In the genomic region with DNA sequence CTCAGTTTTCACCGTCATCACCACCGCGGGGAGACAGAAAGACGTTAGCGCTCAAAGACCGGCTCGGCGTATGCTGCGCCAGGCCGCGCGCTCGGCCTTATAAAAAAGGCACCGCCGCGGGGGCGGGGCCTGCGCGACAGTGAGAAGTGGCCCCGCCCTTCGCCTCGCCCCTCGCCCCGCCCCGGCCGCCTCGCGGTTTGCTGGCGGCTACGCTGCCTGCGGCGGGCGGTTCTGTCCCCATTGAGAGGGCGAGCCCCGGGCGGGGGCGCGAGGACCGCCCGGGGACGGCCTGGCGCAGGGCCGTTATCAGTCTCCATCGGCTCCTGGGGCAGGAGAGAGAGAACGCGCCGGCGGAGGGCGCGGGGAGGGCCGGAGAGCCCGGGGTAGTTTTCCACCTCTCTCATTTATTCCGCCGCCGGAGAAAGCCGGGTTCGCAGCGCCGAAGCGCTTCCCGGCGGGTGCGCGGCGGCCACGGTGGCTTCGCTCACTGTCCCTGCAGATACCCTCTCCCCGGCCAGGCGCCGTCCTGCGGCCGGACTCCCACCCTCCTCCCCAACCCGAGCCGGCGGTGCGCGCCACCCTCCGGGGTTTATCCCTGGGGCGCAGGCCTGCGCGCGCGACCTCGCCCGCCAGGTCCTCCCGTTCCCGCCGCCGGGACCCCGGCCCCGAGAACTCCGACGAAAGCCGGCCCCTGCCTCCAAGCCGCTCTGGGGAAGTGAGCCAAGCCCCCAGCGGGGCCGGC, we compare ENCODE assay signal across 8 cellular contexts.
A peak's percentile ranks its signal among the peaks of the same experiment; 100 is the strongest.
DNase-seq lines count a peak whose midpoint lies in the region; ATAC-seq, FAIRE-seq and TF ChIP-seq lines count a peak whose summit lies in the region.

No MANE protein-coding gene starts in this region.

- H3K36me3 ChIP-seq in H1 (ENCODE audit: control insufficient read depth in 2 of 4, insufficient read depth in 4 of 4, low read length in 3 of 4) (peaks cover 6 to 28% (median 17%) of the 10 kb centered on the region in 4 experiments; a peak in 7 of 8 replicates), mesodermal cell (ENCODE audit: control insufficient read depth, insufficient read depth, low read length) (peaks cover 40% of the 10 kb centered on the region)

- POLR2A ChIA-PET in H1 (lab: Charles Lee; ENCODE audit: partially characterized antibody) = interaction anchor here (0.9 to 1.5 kb wide), 9 partner anchors 8 to 652 kb away, joined by 3 to 9 read pairs (median 5); no protein-coding TSS in a partner anchor

- H3K4me1 ChIP-seq in H1 (replicated peaks in 1 of 4; ENCODE audit: control insufficient read depth in 3 of 4, insufficient read depth in 4 of 4, low read length in 3 of 4) = peaks cover 4 to 13% (median 8%) of the 10 kb centered on the region in 4 experiments; a peak in 6 of 7 replicates
- H3K4me1 ChIP-seq in mesodermal cell (ENCODE audit: control insufficient read depth, insufficient read depth, low read length, poor library complexity, severe bottlenecking) = peaks cover 32% of the 10 kb centered on the region

- TF ChIP-seq RAD21 in H1 (IDR thresholded peaks at IDR 0.05 in 1 of 2, conservative IDR thresholded peaks at IDR 0.05 in 1 of 2; ENCODE audit: low read depth in 2 of 2, low read length in 2 of 2) = no peak; a peak in 1 of 4 replicates

- peak overlapping the region; percentile 22 to 73 (median 56); a peak in 6 of 7 replicates for H3K9ac ChIP-seq in H1 (replicated peaks in 1 of 4; ENCODE audit: extremely low read depth in 1 of 4, low read depth in 3 of 4, low read length in 3 of 4)

- 0% methylated on average over 41 of the region's 97 CpGs; no CpG with 5 or more reads in 1 of the 2 experiments for WGBS in H1 (ENCODE audit: extremely low coverage in 1 of 2, insufficient coverage in 1 of 2, insufficient read length in 1 of 2, insufficient replicate concordance in 2 of 2, low coverage in 1 of 2, low lambda C conversion rate in 2 of 2, missing lambda C conversion rate in 1 of 2), 2 experiments
- WGBS in mesodermal cell (ENCODE audit: insufficient coverage in 2 of 2), 2 experiments = 0 to 1% methylated on average over 64 to 78 of the region's 97 CpGs

- H2BK15ac ChIP-seq in H1 (ENCODE audit: low read length) = no peak overlapping the region

- no peak overlapping the region for H2BK120ac ChIP-seq in H1 (replicated peaks; ENCODE audit: low read depth, low read length)

- TF ChIP-seq CTCF in H1 (IDR thresholded peaks at IDR 0.05; ENCODE audit: control extremely low read depth in 1 of 3, insufficient read depth in 1 of 3, low read depth in 1 of 3, low read length in 3 of 3) = no peak

- H2AK5ac ChIP-seq in H1 (ENCODE audit: low read depth, low read length) = no peak overlapping the region

- no peak overlapping the region for H4K91ac ChIP-seq in H1 (replicated peaks; ENCODE audit: insufficient read length, low read length)

- no peaks in the 10 kb centered on the region for H3K79me2 ChIP-seq in H1 (ENCODE audit: control insufficient read depth in 1 of 2, insufficient read depth in 2 of 2, low read length in 2 of 2)

- no peak overlapping the region; the same call in 1 of the 2 replicates for H2BK5ac ChIP-seq in H1 (ENCODE audit: low read depth, low read length)

- no peak overlapping the region for H2AFZ ChIP-seq in H1 (ENCODE audit: low read length)

- H3K27me3 ChIP-seq in H1 (replicated peaks in 1 of 4; ENCODE audit: control insufficient read depth in 3 of 4, extremely low read depth in 1 of 4, insufficient read depth in 3 of 4, low read length in 3 of 4) = peaks cover 0 to 18% (median 12%) of the 10 kb centered on the region in 4 experiments; a peak in 6 of 7 replicates

- peak; percentile 63 for DNase-seq in COLO829 (ENCODE audit: low spot score)
- DNase-seq in HPDE6-E6E7 (ENCODE audit: extremely low spot score) = peak; percentile 47
- DNase-seq in NOMO-1 (lab: John Stamatoyannopoulos, UW; ENCODE audit: unreplicated experiment in 2 of 2) = peak; percentile 81 to 92
- DNase-seq in activated CD8-positive, alpha-beta memory T cell treated with anti-CD3 and anti-CD28 coated beads, Interleukin-2, amount 50 U/mL, for 1 hour (ENCODE audit: extremely low read depth) = peak; percentile 78
- DNase-seq in H1 (ENCODE audit: low read depth in 1 of 2, low spot score in 2 of 2) = peak; percentile 77 to 96
- peak; percentile 90 for DNase-seq in stimulated activated CD8-positive, alpha-beta memory T cell treated with anti-CD3 and anti-CD28 coated beads, Interleukin-15, amount 100 ng/mL, for 24 hours (ENCODE audit: low read depth)

- H3K27ac ChIP-seq in H1 (ENCODE audit: low read depth, low read length) = peak overlapping the region; percentile 50; the same call in 1 of the 2 replicates
- H3K27ac ChIP-seq in mesodermal cell (ENCODE audit: low read depth, low read length, severe bottlenecking) = peak overlapping the region; percentile 95

- H3K4me2 ChIP-seq in H1 (ENCODE audit: insufficient read depth in 1 of 2, low read depth in 2 of 2, low read length in 2 of 2) = peak overlapping the region; percentile 93 to 96

- H3K56ac ChIP-seq in H1 (replicated peaks; ENCODE audit: insufficient read length, low read depth, low read length) = no peak overlapping the region

- no peak overlapping the region for H3K14ac ChIP-seq in H1 (ENCODE audit: insufficient read length)

- no peaks in the 10 kb centered on the region for H3K79me1 ChIP-seq in H1 (ENCODE audit: low read depth, low read length)

- no peak overlapping the region for H2BK12ac ChIP-seq in H1 (ENCODE audit: low read depth, low read length)

- no peak overlapping the region for H2BK20ac ChIP-seq in H1 (ENCODE audit: low read length)

- CTCF ChIA-PET in H1 (lab: Charles Lee; ENCODE audit: partially characterized antibody) = interaction anchor here (1.2 to 1.6 kb wide), 8 partner anchors 18 to 648 kb away, joined by 3 to 25 read pairs (median 4); no protein-coding TSS in a partner anchor

- TF ChIP-seq EP300 in H1 (IDR thresholded peaks at IDR 0.05; ENCODE audit: borderline replicate concordance in 1 of 2, low read depth in 2 of 2, low read length in 2 of 2) = no peak; a peak in 1 of 3 replicates

- H3K9me3 ChIP-seq in H1 (ENCODE audit: insufficient read depth in 2 of 2, low read depth in 1 of 2, low read length in 1 of 2) = no peaks in the 10 kb centered on the region
- no peaks in the 10 kb centered on the region for H3K9me3 ChIP-seq in mesodermal cell (ENCODE audit: control insufficient read depth, low read length)

- peak; percentile 98 to 99 for TF ChIP-seq POLR2A in H1 (IDR thresholded peaks at IDR 0.05; ENCODE audit: control extremely low read depth in 1 of 2, low read depth in 2 of 2, low read length in 2 of 2)

- no peaks in the 10 kb centered on the region for H4K20me1 ChIP-seq in H1 (replicated peaks in 1 of 2; ENCODE audit: control insufficient read depth in 1 of 2, insufficient read depth in 2 of 2, low read length in 2 of 2)

- H4K5ac ChIP-seq in H1 (ENCODE audit: insufficient read length, low read depth, low read length) = peak overlapping the region; percentile 38

- H4K8ac ChIP-seq in H1 (ENCODE audit: extremely low read depth, insufficient read depth, low read length) = peak overlapping the region; percentile 92

- no peak for FAIRE-seq in H1 (lab: Jason Lieb, UNC)

- H3K23me2 ChIP-seq in H1 (ENCODE audit: low read depth, low read length) = peaks cover 14% of the 10 kb centered on the region; the same call in 1 of the 2 replicates

- peak overlapping the region; percentile 53 to 76 (median 67) for H3K4me3 ChIP-seq in H1 (ENCODE audit: extremely low read depth in 1 of 4, insufficient read depth in 2 of 4, low read depth in 3 of 4, low read length in 4 of 4)
- H3K4me3 ChIP-seq in mesodermal cell (ENCODE audit: extremely low read depth, insufficient read depth, low read length, poor library complexity, severe bottlenecking) = peak overlapping the region; percentile 59

- no peak overlapping the region for H3K18ac ChIP-seq in H1 (ENCODE audit: extremely low read depth, low read length)

- H3K23ac ChIP-seq in H1 (ENCODE audit: insufficient read length) = no peak overlapping the region

- peak; percentile 79 for ATAC-seq in GM19468 (IDR thresholded peaks at IDR 0.05; ENCODE audit: extremely low read depth, unreplicated experiment)

- no peak overlapping the region for H3K4ac ChIP-seq in H1 (replicated peaks; ENCODE audit: insufficient read length, low read depth, low read length)

TF ChIP-seq in H1, 55 proteins besides CTCF, POLR2A, EP300 and RAD21 (continues in another document):
- TF ChIP-seq GABPA (IDR thresholded peaks at IDR 0.05; ENCODE audit: borderline replicate concordance, insufficient read depth, low read length) = no peak
- TF ChIP-seq USF2 (IDR thresholded peaks at IDR 0.05; ENCODE audit: low read length) = no peak
- no peak for TF ChIP-seq MAFK (IDR thresholded peaks at IDR 0.05; ENCODE audit: low read depth, low read length)
- TF ChIP-seq TAF7 (optimal IDR thresholded peaks at IDR 0.05; ENCODE audit: borderline replicate concordance, low read depth, low read length) = peak; percentile 86
- TF ChIP-seq TAF1 (IDR thresholded peaks at IDR 0.05; ENCODE audit: low read depth, low read length) = peak; percentile 98
- TF ChIP-seq TBP (IDR thresholded peaks at IDR 0.05; ENCODE audit: low read depth, low read length) = peak; percentile 97
- no peak for TF ChIP-seq SRF (IDR thresholded peaks at IDR 0.05; ENCODE audit: low read depth, low read length)
- TF ChIP-seq ATF2 (IDR thresholded peaks at IDR 0.05; ENCODE audit: low read length) = no peak
- TF ChIP-seq EGR1 (IDR thresholded peaks at IDR 0.05; ENCODE audit: borderline replicate concordance, low read depth, low read length) = peak; percentile 72; the same call in 1 of the 2 replicates
- TF ChIP-seq GTF2F1 (IDR thresholded peaks at IDR 0.05; ENCODE audit: borderline replicate concordance, low read depth, low read length) = peak; percentile 90
- TF ChIP-seq POLR2AphosphoS5 (IDR thresholded peaks at IDR 0.05; ENCODE audit: low read depth, low read length) = peak; percentile 99

Comparison
In these comparisons a context has a peak if more than half of its experiments do, and no peak if none do; other contexts are left out.
1. Peak in every context shown above with its lines: DNase-seq, ATAC-seq, H3K4me3 ChIP-seq and H3K27ac ChIP-seq.